In the genomic region with DNA sequence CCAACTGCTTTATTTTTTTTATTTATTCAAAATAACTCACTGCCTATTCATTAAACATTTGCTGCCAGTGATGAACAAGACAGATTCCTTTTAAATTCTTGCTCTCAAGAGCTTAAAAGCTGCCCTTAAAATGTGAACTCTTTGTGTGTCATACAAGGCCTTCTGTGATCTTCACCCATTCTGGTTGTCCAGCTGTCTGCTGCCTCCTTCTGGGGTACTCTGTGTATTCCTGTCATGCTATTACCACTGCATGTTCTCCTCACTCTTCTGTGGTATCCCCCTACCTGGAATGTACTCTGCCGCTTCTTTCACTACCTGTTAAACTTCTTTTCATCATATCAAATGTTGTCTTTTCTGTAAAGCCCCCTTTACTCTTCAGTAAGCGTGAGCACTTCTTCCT, we compare ENCODE assay signal across 8 cellular contexts.
A peak's percentile ranks its signal among the peaks of the same experiment; 100 is the strongest.
DNase-seq lines count a peak whose midpoint lies in the region; ATAC-seq and TF ChIP-seq lines count a peak whose summit lies in the region.

No MANE protein-coding gene starts in this region.

- H3K36me3 ChIP-seq in brain microvascular endothelial cell (replicated peaks) = peaks cover 2% of the 10 kb centered on the region
- peaks cover 23% of the 10 kb centered on the region for H3K36me3 ChIP-seq in lower lobe of right lung
- no peaks in the 10 kb centered on the region for H3K36me3 ChIP-seq in breast epithelium

- H3K4me1 ChIP-seq in lower lobe of right lung (peaks cover 49% of the 10 kb centered on the region), breast epithelium (peaks cover 0 to 14% of the 10 kb centered on the region in 2 donors)

- H3K27ac ChIP-seq in brain microvascular endothelial cell = peak overlapping the region; percentile 52
- no peak overlapping the region for H3K27ac ChIP-seq in lower lobe of right lung
- no peak overlapping the region for H3K27ac ChIP-seq in breast epithelium

- no peaks in the 10 kb centered on the region for H3K27me3 ChIP-seq in brain microvascular endothelial cell (replicated peaks)
- H3K27me3 ChIP-seq in lower lobe of right lung (ENCODE audit: low read depth) = no peaks in the 10 kb centered on the region
- H3K27me3 ChIP-seq in breast epithelium = no peaks in the 10 kb centered on the region

- intact Hi-C loops in lower lobe of right lung (cut with DNase I) (no loop called here), breast epithelium (cut with DNase I; ENCODE audit: low total_unique reads) (loop anchor here (10.0 kb wide), 1 partner anchor 434 kb away; no protein-coding TSS in a partner anchor)

- H3K9me3 ChIP-seq in lower lobe of right lung (no peaks in the 10 kb centered on the region), breast epithelium (no peaks in the 10 kb centered on the region)

- H3K4me3 ChIP-seq in brain microvascular endothelial cell (ENCODE audit: low read depth, low read length) (no peak overlapping the region), lower lobe of right lung (no peak overlapping the region), breast epithelium (no peak overlapping the region)

- TF ChIP-seq POLR2A in breast epithelium (IDR thresholded peaks at IDR 0.05) = no peak

- TF ChIP-seq CTCF in brain microvascular endothelial cell (IDR thresholded peaks at IDR 0.05; ENCODE audit: low read depth, low read length, missing control alignments) (peak; percentile 59), lower lobe of right lung (IDR thresholded peaks at IDR 0.05) (peak; percentile 30), breast epithelium (IDR thresholded peaks at IDR 0.05) (no peak)

- in situ Hi-C loops in brain microvascular endothelial cell (cut with HindIII; ENCODE audit: low pct_ligation_motif_present, low sequenced_read_pairs) = no loop called here

- DNase-seq in Ammon's horn (ENCODE audit: low spot score) = peak; percentile 33
- DNase-seq in HCEC 1CT = peak; percentile 77
- DNase-seq in brain microvascular endothelial cell = peak; percentile 45
- DNase-seq in lower lobe of right lung = no peak
- no peak for DNase-seq in breast epithelium (ENCODE audit: low spot score in 2 of 2)
- DNase-seq in activated naive CD4-positive, alpha-beta T cell (lab: John Stamatoyannopoulos, UW) = no peak
- DNase-seq in NCI-H748 treated with DMSO at 0.1 percent for 48 hours (lab: John Stamatoyannopoulos, UW) = no peak

- peak in 1 of 2 donors; percentile 55 for ATAC-seq in lower lobe of right lung
- ATAC-seq in HG03039 (IDR thresholded peaks at IDR 0.05; ENCODE audit: unreplicated experiment) = no peak

Comparison
In these comparisons a context has a peak if more than half of its experiments do, and no peak if none do; other contexts are left out.
1. DNase-seq: peak in Ammon's horn (single experiment), HCEC 1CT (single experiment) and brain microvascular endothelial cell (single experiment); none in lower lobe of right lung (single experiment), breast epithelium (0 of 2), activated naive CD4-positive, alpha-beta T cell (0 of 4) and NCI-H748 treated with DMSO at 0.1 percent for 48 hours (single experiment).
2. CTCF ChIP-seq: peak in brain microvascular endothelial cell (single experiment) and lower lobe of right lung (single experiment); none in breast epithelium (0 of 3).